ENCODE assay signal across 9 cellular contexts in the genomic region with DNA sequence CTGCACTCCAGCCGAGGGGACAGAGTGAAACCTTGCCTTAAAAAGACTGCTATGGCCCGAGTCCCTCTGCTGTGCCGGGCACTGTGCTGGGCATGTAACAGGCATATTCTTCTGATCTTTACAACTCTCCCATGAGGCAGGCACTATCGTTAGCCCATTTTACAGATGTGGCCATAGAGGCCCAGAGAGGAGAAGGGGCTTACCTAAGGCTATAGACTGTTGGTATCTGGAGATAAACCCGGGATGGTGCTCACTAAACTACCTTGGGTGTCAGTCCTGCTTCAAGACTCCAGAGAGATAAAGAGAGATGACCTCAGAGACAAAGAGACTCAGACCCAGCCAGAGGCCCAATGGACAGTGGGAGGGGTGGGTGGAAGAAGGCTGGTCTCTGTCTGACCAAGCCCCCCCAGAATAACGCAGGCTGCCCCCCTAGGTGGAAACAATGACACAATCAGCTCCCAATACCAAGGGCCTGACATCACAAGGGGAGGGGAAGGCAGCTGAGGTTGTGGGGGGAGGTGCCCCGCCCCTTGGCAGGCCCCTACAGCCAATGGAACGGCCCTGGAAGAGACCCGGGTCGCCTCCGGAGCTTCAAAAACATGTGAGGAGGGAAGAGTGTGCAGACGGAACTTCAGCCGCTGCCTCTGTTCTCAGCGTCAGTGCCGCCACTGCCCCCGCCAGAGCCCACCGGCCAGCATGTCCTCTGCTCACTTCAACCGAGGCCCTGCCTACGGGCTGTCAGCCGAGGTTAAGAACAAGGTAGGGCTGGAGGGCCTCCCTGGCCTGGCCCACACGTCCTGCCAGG. TPM values are rescaled to one million over a fixed set of nuclear protein-coding genes. Genes with fewer than 3 reads are reported as not detected.
DNase-seq lines count a peak whose midpoint lies in the region; TF ChIP-seq lines count a peak whose summit lies in the region.
"Had no signal": no experiment of that assay in that cellular context is flagged by ENCODE, and none has a peak within 500 bp of the region (broad histone marks: within the 10 kb centered on the region; RNA-seq: fewer than 3 reads in every experiment).

A gene (plus strand): TSS at position 620 of the 805 bp plus-strand sequence. CDS start 77 bp downstream, at position 697.

- H3K27ac ChIP-seq in SK-N-SH (ENCODE audit: low read depth in 2 of 2, low read length in 1 of 2) (no peak within 1 kb of the TSS), Karpas-422 (ENCODE audit: low read length) (no peak within 1 kb of the TSS)

- no peak for TF ChIP-seq EP300 in SK-N-SH (IDR thresholded peaks at IDR 0.05; ENCODE audit: borderline replicate concordance in 1 of 2, low read depth in 1 of 2, low read length in 1 of 2)

- H3K27me3 ChIP-seq in BE2C = no peaks in the 10 kb centered on the region
- no peaks in the 10 kb centered on the region for H3K27me3 ChIP-seq in SK-N-SH (ENCODE audit: insufficient read depth)
- H3K27me3 ChIP-seq in Karpas-422 (ENCODE audit: low read length) = no peaks in the 10 kb centered on the region

- CTCF ChIA-PET in SK-N-SH (lab: Yijun Ruan, JAX) = interaction anchor here (0.7 to 1.8 kb wide), 2 partner anchors 8 to 20 kb away, joined by 3 to 6 read pairs; a partner anchor contains a TSS

- H3K9ac ChIP-seq in SK-N-SH (no peak within 1 kb of the TSS), Karpas-422 (ENCODE audit: low read length) (no peak within 1 kb of the TSS)

- DNase-seq in BE2C (peak; percentile 53), SK-N-SH (no peak), glomerular visceral epithelial cell (ENCODE audit: extremely low spot score) (peak; percentile 86), non-pigmented ciliary epithelial cell (ENCODE audit: low read depth) (peak; percentile 61), Karpas-422 (no peak), SKM-1 treated with dmso at 0.1 percent for 144 hours (lab: John Stamatoyannopoulos, UW; ENCODE audit: unreplicated experiment) (no peak), COLO829 (ENCODE audit: low spot score) (no peak)
- DNase-seq in stimulated activated naive CD4-positive, alpha-beta T cell treated with Interleukin-2 at 50 U/mL for 16 hours (lab: John Stamatoyannopoulos, UW) = no peak

- 75% methylated on average over 11 of the region's 21 CpGs for WGBS in SK-N-SH (ENCODE audit: low lambda C conversion rate)

- H3K4me2 ChIP-seq in SK-N-SH (peak within 1 kb of the TSS; percentile 5; the same call in 1 of the 2 replicates), Karpas-422 (ENCODE audit: low read depth, low read length, poor library complexity, severe bottlenecking) (no peak within 1 kb of the TSS)

- H2AFZ ChIP-seq in SK-N-SH (ENCODE audit: low read depth) = no peak within 1 kb of the TSS
- no peak within 1 kb of the TSS for H2AFZ ChIP-seq in Karpas-422 (ENCODE audit: low read length)

- H3F3A ChIP-seq in SK-N-SH (replicated peaks; ENCODE audit: insufficient read depth) = peaks cover 4% of the 10 kb centered on the region

- TF ChIP-seq RAD21 in SK-N-SH (IDR thresholded peaks at IDR 0.05; ENCODE audit: low read length) = no peak

- H3K9me2 ChIP-seq in SK-N-SH (no peaks in the 10 kb centered on the region), Karpas-422 (replicated peaks; ENCODE audit: insufficient read depth, low read length) (no peaks in the 10 kb centered on the region)

- H4K20me1 ChIP-seq in SK-N-SH (ENCODE audit: insufficient read depth) (no peaks in the 10 kb centered on the region), Karpas-422 (ENCODE audit: insufficient read depth, low read depth, low read length) (no peaks in the 10 kb centered on the region)

- POLR2A ChIA-PET in SK-N-SH (lab: Yijun Ruan, JAX) = interaction anchor here (1.1 kb wide), 1 partner anchor 20 kb away, joined by 5 read pairs; a partner anchor contains a TSS

- H3K4me3 ChIP-seq in BE2C (ENCODE audit: low read depth, low read length) (no peak within 1 kb of the TSS), SK-N-SH (ENCODE audit: low read depth in 2 of 2, low read length in 1 of 2) (no peak within 1 kb of the TSS; a peak in 1 of 4 replicates), Karpas-422 (ENCODE audit: low read length) (no peak within 1 kb of the TSS)

- H3K79me2 ChIP-seq in SK-N-SH (ENCODE audit: insufficient read depth) (no peaks in the 10 kb centered on the region), Karpas-422 (ENCODE audit: low read length) (no peaks in the 10 kb centered on the region)

- H3K36me3 ChIP-seq in BE2C (no peaks in the 10 kb centered on the region), SK-N-SH (replicated peaks in 1 of 2; ENCODE audit: control insufficient read depth in 1 of 2, insufficient read depth in 2 of 2, low read length in 1 of 2) (no peaks in the 10 kb centered on the region), Karpas-422 (ENCODE audit: insufficient read depth, low read length) (no peaks in the 10 kb centered on the region)

- H3K9me3 ChIP-seq in BE2C = no peaks in the 10 kb centered on the region
- no peaks in the 10 kb centered on the region for H3K9me3 ChIP-seq in SK-N-SH
- no peaks in the 10 kb centered on the region for H3K9me3 ChIP-seq in Karpas-422 (ENCODE audit: low read length)

- no peak for TF ChIP-seq CTCF in BE2C (IDR thresholded peaks at IDR 0.05; ENCODE audit: low read depth, low read length)
- no peak for TF ChIP-seq CTCF in SK-N-SH (IDR thresholded peaks at IDR 0.05)

- H3K4me1 ChIP-seq in BE2C (no peaks in the 10 kb centered on the region; the same call in 1 of the 2 replicates), SK-N-SH (ENCODE audit: control insufficient read depth in 1 of 2, insufficient read depth in 2 of 2, low read depth in 1 of 2, low read length in 1 of 2) (peaks cover 7 to 13% of the 10 kb centered on the region in 2 experiments; a peak in 2 of 4 replicates), Karpas-422 (ENCODE audit: low read length) (peaks cover 18% of the 10 kb centered on the region)

TF ChIP-seq in SK-N-SH, 30 proteins besides CTCF, POLR2A, EP300 and RAD21:
- no peak for TF ChIP-seq MEF2A (IDR thresholded peaks at IDR 0.05; ENCODE audit: borderline replicate concordance, low read depth)
- no peak for TF ChIP-seq NFIC (IDR thresholded peaks at IDR 0.05; ENCODE audit: borderline replicate concordance)
- TF ChIP-seq TEAD4 (IDR thresholded peaks at IDR 0.05; ENCODE audit: borderline replicate concordance, insufficient read depth) = no peak
- TF ChIP-seq POLR2AphosphoS5 (IDR thresholded peaks at IDR 0.05; ENCODE audit: low read depth, low read length) = no peak
- TF ChIP-seq GATA2 (CRISPR knock-in tag; IDR thresholded peaks at IDR 0.05) = no peak
- TF ChIP-seq NRF1 (IDR thresholded peaks at IDR 0.05; ENCODE audit: low read depth, low read length) = no peak

RNA-seq across cellular contexts. Expression of the gene that starts here (rescaled TPM):
- 1.4 TPM for polyA plus RNA-seq in BE2C (2012; ENCODE audit: insufficient read depth, insufficient read length, low read depth)
- polyA plus RNA-seq in SK-N-SH (2012; rRNA removed) = 4.6 and 6.6 TPM in 2 replicates
- 5.3 and 5.7 TPM in 2 replicates for polyA plus RNA-seq in SK-N-SH (2012; cell fraction: cytosol; rRNA removed)
- polyA plus RNA-seq in SK-N-SH (2012; cell fraction: nucleus; rRNA removed) = 5.1 and 5.9 TPM in 2 replicates
- not detected in 2 replicates for total RNA-seq in Karpas-422 (2014; rRNA removed; shearing (Covaris generic); ENCODE audit: low replicate concordance)
- total RNA-seq: SK-MEL-5 had no signal

Comparison
In these comparisons a context has a peak if more than half of its experiments do, and no peak if none do; other contexts are left out.
1. DNase-seq: peak in BE2C (single experiment), glomerular visceral epithelial cell (single experiment) and non-pigmented ciliary epithelial cell (single experiment); none in SK-N-SH (single experiment), Karpas-422 (single experiment), stimulated activated naive CD4-positive, alpha-beta T cell treated with Interleukin-2 at 50 U/mL for 16 hours (single experiment), SKM-1 treated with dmso at 0.1 percent for 144 hours (single experiment) and COLO829 (single experiment).